9 cellular contexts compared by ENCODE assay signal in genomic region chr12:4214912-4215861, GRCh38. TPM values are rescaled to one million over a fixed set of nuclear protein-coding genes. Genes with fewer than 3 reads are reported as not detected.
DNase-seq lines count a peak whose midpoint lies in the region; ATAC-seq lines count a peak whose summit lies in the region.
"Had no signal": no experiment of that assay in that cellular context is flagged by ENCODE, and none has a peak within 500 bp of the region (broad histone marks: within the 10 kb centered on the region; RNA-seq: fewer than 3 reads in every experiment).

No MANE protein-coding gene starts in this region.

- peak; percentile 95 for DNase-seq in CD1c-positive myeloid dendritic cell (ENCODE audit: extremely low spot score)
- DNase-seq in activated CD4-positive, alpha-beta memory T cell treated with anti-CD3 and anti-CD28 coated beads, Interleukin-2, amount 10 ng/mL, durations not matched to agents 7 days and 5 days = peak; percentile 24
- peak in 39 of 51 donors; percentile 1 to 67 (median 23) for DNase-seq in hypothalamus (lab: John Stamatoyannopoulos, UW)
- DNase-seq in superior temporal gyrus (ENCODE audit: extremely low spot score) = peak; percentile 13
- DNase-seq in HK-2 (ENCODE audit: unreplicated experiment) = no peak
- no peak for DNase-seq in 8988T

- H3K4me1 Mint-ChIP-seq in activated CD4-positive, alpha-beta memory T cell treated with anti-CD3 and anti-CD28 coated beads, Interleukin-2, amount 10 ng/mL, durations not matched to agents 7 days and 5 days = peaks cover 45% of the 10 kb centered on the region
- H3K4me1 Mint-ChIP-seq: neural crest cell had no signal

- POLR2A ChIA-PET in activated CD4-positive, alpha-beta memory T cell treated with anti-CD3 and anti-CD28 coated beads, Interleukin-2, amount 10 ng/mL, durations not matched to agents 7 days and 5 days (lab: Charles Lee) = interaction anchor here (0.8 to 4.0 kb wide), 11 partner anchors 8 to 108 kb away, joined by 3 to 21 read pairs (median 4); no protein-coding TSS in a partner anchor

- H3K27ac Mint-ChIP-seq in activated CD4-positive, alpha-beta memory T cell treated with anti-CD3 and anti-CD28 coated beads, Interleukin-2, amount 10 ng/mL, durations not matched to agents 7 days and 5 days = peak overlapping the region; percentile 59

- CTCF ChIA-PET in activated CD4-positive, alpha-beta memory T cell treated with anti-CD3 and anti-CD28 coated beads, Interleukin-2, amount 10 ng/mL, durations not matched to agents 7 days and 5 days (lab: Charles Lee) = interaction anchor here (0.6 to 2.3 kb wide), 5 partner anchors 10 to 108 kb away, joined by 3 to 11 read pairs (median 3); no protein-coding TSS in a partner anchor

- H3K9me3 Mint-ChIP-seq in activated CD4-positive, alpha-beta memory T cell treated with anti-CD3 and anti-CD28 coated beads, Interleukin-2, amount 10 ng/mL, durations not matched to agents 7 days and 5 days = no peaks in the 10 kb centered on the region

- H3K27me3 Mint-ChIP-seq in activated CD4-positive, alpha-beta memory T cell treated with anti-CD3 and anti-CD28 coated beads, Interleukin-2, amount 10 ng/mL, durations not matched to agents 7 days and 5 days = peaks cover 4% of the 10 kb centered on the region

- H3K4me3 Mint-ChIP-seq in activated CD4-positive, alpha-beta memory T cell treated with anti-CD3 and anti-CD28 coated beads, Interleukin-2, amount 10 ng/mL, durations not matched to agents 7 days and 5 days = peak overlapping the region; percentile 59
- H3K4me3 Mint-ChIP-seq: neural crest cell had no signal

- ATAC-seq in GM19372 (IDR thresholded peaks at IDR 0.05; ENCODE audit: low read depth, unreplicated experiment) (peak; percentile 47), HG03378 (IDR thresholded peaks at IDR 0.05; ENCODE audit: unreplicated experiment) (peak; percentile 61)

- H3K36me3 Mint-ChIP-seq in activated CD4-positive, alpha-beta memory T cell treated with anti-CD3 and anti-CD28 coated beads, Interleukin-2, amount 10 ng/mL, durations not matched to agents 7 days and 5 days (ENCODE audit: low read depth) = no peaks in the 10 kb centered on the region

RNA-seq across cellular contexts. Expression of gene CCND2, which starts 58.4 kb away (rescaled TPM):
- total RNA-seq in activated CD4-positive, alpha-beta memory T cell treated with anti-CD3 and anti-CD28 coated beads, Interleukin-2, amount 10 ng/mL, durations not matched to agents 7 days and 5 days = 100 to 1,000 TPM; 389 to 401 TPM

Comparison
In these comparisons a context has a peak if more than half of its experiments do, and no peak if none do; other contexts are left out.
1. DNase-seq: peak in CD1c-positive myeloid dendritic cell (single experiment), activated CD4-positive, alpha-beta memory T cell treated with anti-CD3 and anti-CD28 coated beads, Interleukin-2, amount 10 ng/mL, durations not matched to agents 7 days and 5 days (single experiment), hypothalamus (39 of 51) and superior temporal gyrus (single experiment); none in HK-2 (single experiment) and 8988T (single experiment).